ENCODE assay signal across 1 cellular context in genomic region chr3:44761347-44762169, GRCh38.
A peak's percentile ranks its signal among the peaks of the same experiment; 100 is the strongest.
TF ChIP-seq lines count a peak whose summit lies in the region.

Gene KIAA1143, minus strand, starts transcription at chr3:44761619. Its CDS starts 17 bp downstream, at chr3:44761602.
Gene KIF15, plus strand, starts transcription at chr3:44761794. Its CDS starts 72 bp downstream, at chr3:44761866.

TF ChIP-seq in K562, 482 proteins besides CTCF, POLR2A, EP300 and RAD21 (continued from another document and continues in another):
- TF ChIP-seq ZNF407 (IDR thresholded peaks at IDR 0.05; ENCODE audit: low read depth) (no peak), MAFG (tag; conservative IDR thresholded peaks at IDR 0.05) (0 out of 2 replicates have a peak, but pooled peaks have one; percentile 32), ZNF316 (IDR thresholded peaks at IDR 0.05) (peak; percentile 48), NR2C2 (CRISPR knock-in tag; IDR thresholded peaks at IDR 0.05) (peak; percentile 52; the same call in 1 of the 2 replicates), NR2C2 (tag; IDR thresholded peaks at IDR 0.05) (peak; percentile 79), NUFIP1 (IDR thresholded peaks at IDR 0.05; ENCODE audit: partially characterized antibody) (no peak), TSC22D4 (tag; IDR thresholded peaks at IDR 0.05) (no peak), CCNT2 (IDR thresholded peaks at IDR 0.05; ENCODE audit: borderline replicate concordance, extremely low read depth, insufficient read length, low read depth, low read length) (peak; percentile 83), KLF13 (tag; IDR thresholded peaks at IDR 0.05; ENCODE audit: borderline replicate concordance, low read depth) (peak; percentile 94), ZNF785 (CRISPR knock-in tag; IDR thresholded peaks at IDR 0.05) (no peak), PTTG1 (tag; IDR thresholded peaks at IDR 0.05; ENCODE audit: low read depth) (no peak), PHB (CRISPR knock-in tag; IDR thresholded peaks at IDR 0.05) (no peak; the same call in 1 of the 2 replicates), ZNF511 (CRISPR knock-in tag; IDR thresholded peaks at IDR 0.05) (no peak; the same call in none of the 2 replicates), ZNF668 (CRISPR knock-in tag; IDR thresholded peaks at IDR 0.05) (no peak), ARHGAP35 (IDR thresholded peaks at IDR 0.05; ENCODE audit: partially characterized antibody) (no peak), ZNF121 (CRISPR knock-in tag; conservative IDR thresholded peaks at IDR 0.05) (no peak), ZNF324 (CRISPR knock-in tag; IDR thresholded peaks at IDR 0.05) (no peak), RBFOX2 (IDR thresholded peaks at IDR 0.05; ENCODE audit: low read depth, low read length) (peak; percentile 99), GTF3C2 (IDR thresholded peaks at IDR 0.05; ENCODE audit: borderline replicate concordance, extremely low read depth, insufficient read length) (no peak), SP1 (CRISPR knock-in tag; IDR thresholded peaks at IDR 0.05) (peak; percentile 100), ZSCAN32 (CRISPR knock-in tag; IDR thresholded peaks at IDR 0.05) (no peak), DIDO1 (tag; IDR thresholded peaks at IDR 0.05; ENCODE audit: low read depth) (peak; percentile 96), BDP1 (IDR thresholded peaks at IDR 0.05; ENCODE audit: insufficient read depth, insufficient read length) (no peak), TFAM (CRISPR knock-in tag; conservative IDR thresholded peaks at IDR 0.05) (no peak), SAFB2 (IDR thresholded peaks at IDR 0.05; ENCODE audit: borderline replicate concordance, low read depth, low read length, severe bottlenecking) (no peak), ZNF175 (CRISPR knock-in tag; IDR thresholded peaks at IDR 0.05; ENCODE audit: low read depth) (peak; percentile 93), E2F4 (CRISPR knock-in tag; IDR thresholded peaks at IDR 0.05; ENCODE audit: low read depth) (peak; percentile 100), MTF1 (CRISPR knock-in tag; IDR thresholded peaks at IDR 0.05; ENCODE audit: borderline replicate concordance) (no peak), ZNF277 (CRISPR knock-in tag; IDR thresholded peaks at IDR 0.05; ENCODE audit: borderline replicate concordance) (no peak), ZNF184 (CRISPR knock-in tag; IDR thresholded peaks at IDR 0.05) (no peak), SMARCE1 (IDR thresholded peaks at IDR 0.05) (peak; percentile 23; the same call in 1 of the 2 replicates), MED1 (CRISPR knock-in tag; IDR thresholded peaks at IDR 0.05; ENCODE audit: borderline replicate concordance) (no peak), ZNF644 (tag; IDR thresholded peaks at IDR 0.05; ENCODE audit: low read depth) (peak; percentile 86; the same call in 1 of the 2 replicates), PBX2 (CRISPR knock-in tag; IDR thresholded peaks at IDR 0.05; ENCODE audit: low read depth) (no peak), PBX2 (tag; conservative IDR thresholded peaks at IDR 0.05; ENCODE audit: low read depth) (no peak), ZNF174 (CRISPR knock-in tag; IDR thresholded peaks at IDR 0.05) (no peak), ELK3 (CRISPR knock-in tag; IDR thresholded peaks at IDR 0.05) (no peak), SRSF9 (IDR thresholded peaks at IDR 0.05; ENCODE audit: borderline replicate concordance, low read depth, low read length) (no peak), ZBTB12 (CRISPR knock-in tag; IDR thresholded peaks at IDR 0.05) (peak; percentile 99), ZNF431 (CRISPR knock-in tag; IDR thresholded peaks at IDR 0.05) (peak; percentile 63; the same call in 1 of the 2 replicates), ARID3B (CRISPR knock-in tag; IDR thresholded peaks at IDR 0.05; ENCODE audit: borderline replicate concordance) (no peak), ZNF445 (CRISPR knock-in tag; IDR thresholded peaks at IDR 0.05; ENCODE audit: low read depth) (no peak), BRCA1 (IDR thresholded peaks at IDR 0.05) (no peak), BRCA1 (CRISPR knock-in tag; IDR thresholded peaks at IDR 0.05) (no peak)
